In genomic region chr5:91380491-91381133, GRCh38 we compare ENCODE assay signal across 8 cellular contexts. TPM values are rescaled to one million over a fixed set of nuclear protein-coding genes. Genes with fewer than 3 reads are reported as not detected.
DNase-seq lines count a peak whose midpoint lies in the region; ATAC-seq lines count a peak whose summit lies in the region.

No MANE protein-coding gene starts in this region.

- H4K8ac ChIP-seq in mesendoderm (ENCODE audit: low read depth, low read length), result peak overlapping the region; percentile 16

- peak overlapping the region; percentile 94 to 100 (median 96) for H3K4me3 Mint-ChIP-seq in CD8-positive, alpha-beta memory T cell
- H3K4me3 Mint-ChIP-seq in effector memory CD8-positive, alpha-beta T cell, result peak overlapping the region; percentile 81 to 94

- no peak overlapping the region for H4K5ac ChIP-seq in mesendoderm (ENCODE audit: low read length)

- peaks cover 0 to 64% (median 5%) of the 10 kb centered on the region in 3 donors for H3K36me3 Mint-ChIP-seq in CD8-positive, alpha-beta memory T cell
- H3K36me3 Mint-ChIP-seq in effector memory CD8-positive, alpha-beta T cell (ENCODE audit: insufficient read depth), result peaks cover 80% of the 10 kb centered on the region

- peak overlapping the region; percentile 95 to 100 (median 98) for H3K27ac Mint-ChIP-seq in CD8-positive, alpha-beta memory T cell
- peak overlapping the region; percentile 98 to 100 for H3K27ac Mint-ChIP-seq in effector memory CD8-positive, alpha-beta T cell

- peaks cover 21% of the 10 kb centered on the region for H3K36me3 ChIP-seq in CD8-positive, alpha-beta memory T cell (ENCODE audit: insufficient read depth, low read length)
- H3K36me3 ChIP-seq in mesendoderm (ENCODE audit: control insufficient read depth, insufficient read depth, low read length), result no peaks in the 10 kb centered on the region

- peak; percentile 49 for ATAC-seq in GM21360 (IDR thresholded peaks at IDR 0.05; ENCODE audit: unreplicated experiment)
- peak; percentile 61 for ATAC-seq in effector memory CD8-positive, alpha-beta T cell (replicated peaks)

- no peaks in the 10 kb centered on the region for H3K9me3 ChIP-seq in CD8-positive, alpha-beta memory T cell (ENCODE audit: low read length)

- H3K9me3 Mint-ChIP-seq in CD8-positive, alpha-beta memory T cell, result no peaks in the 10 kb centered on the region
- H3K9me3 Mint-ChIP-seq in effector memory CD8-positive, alpha-beta T cell, result no peaks in the 10 kb centered on the region

- H3K79me1 ChIP-seq in mesendoderm (ENCODE audit: low read length), result no peaks in the 10 kb centered on the region

- H3K56ac ChIP-seq in mesendoderm (ENCODE audit: low read length), result peak overlapping the region; percentile 91

- peak overlapping the region; percentile 81 for H3K18ac ChIP-seq in mesendoderm (ENCODE audit: low read length)

- peaks cover 0 to 2% of the 10 kb centered on the region in 2 donors for H3K27me3 Mint-ChIP-seq in CD8-positive, alpha-beta memory T cell
- no peaks in the 10 kb centered on the region for H3K27me3 Mint-ChIP-seq in effector memory CD8-positive, alpha-beta T cell

- H2AK5ac ChIP-seq in mesendoderm (ENCODE audit: low read length), result no peak overlapping the region

- peak overlapping the region; percentile 100 for H3K27ac ChIP-seq in CD8-positive, alpha-beta memory T cell (ENCODE audit: low read depth, low read length)
- H3K27ac ChIP-seq in mesendoderm (ENCODE audit: low read depth, low read length), result peak overlapping the region; percentile 76

- H3K4me2 ChIP-seq in mesendoderm (ENCODE audit: low read length), result peak overlapping the region; percentile 91

- H2BK120ac ChIP-seq in mesendoderm (ENCODE audit: low read depth, low read length), result no peak overlapping the region

- no peak overlapping the region for H3K23ac ChIP-seq in mesendoderm (ENCODE audit: low read length)

- peaks cover 2% of the 10 kb centered on the region for H3K79me2 ChIP-seq in mesendoderm (ENCODE audit: control insufficient read depth, insufficient read depth, low read length)

- POLR2A ChIA-PET in CD8-positive, alpha-beta memory T cell (lab: Charles Lee), result interaction anchor here (0.6 to 2.2 kb wide), 15 partner anchors 10 to 971 kb away, joined by 3 to 45 read pairs (median 6); partner anchors contain the start of genes CETN3, MBLAC2 and POLR3G

- H3K4ac ChIP-seq in mesendoderm (ENCODE audit: low read depth, low read length), result peak overlapping the region; percentile 72

- H3K9ac ChIP-seq in mesendoderm (ENCODE audit: low read length), result peak overlapping the region; percentile 93

- CTCF ChIA-PET in CD8-positive, alpha-beta memory T cell (lab: Charles Lee), result interaction anchor here (0.9 to 2.2 kb wide), 7 partner anchors 11 to 906 kb away, joined by 3 to 9 read pairs (median 4); partner anchors contain the start of genes MBLAC2 and POLR3G

- H2BK15ac ChIP-seq in mesendoderm (replicated peaks; ENCODE audit: low read depth), result no peak overlapping the region

- peak; percentile 95 to 99 (median 98) for DNase-seq in CD8-positive, alpha-beta memory T cell
- DNase-seq in HS-5 (ENCODE audit: low read depth) (peak; percentile 85), NK-92 (lab: John Stamatoyannopoulos, UW; ENCODE audit: unreplicated experiment) (peak; percentile 80), mesendoderm (peak; percentile 98)
- DNase-seq in activated CD8-positive, alpha-beta memory T cell treated with anti-CD3 and anti-CD28 coated beads for 48 hours (ENCODE audit: low read depth in 2 of 3, low spot score in 2 of 3), result peak; percentile 92 to 93 (median 92)
- DNase-seq in effector memory CD8-positive, alpha-beta T cell, result peak; percentile 96 to 99 (median 97)
- peak; percentile 95 for DNase-seq in stimulated activated CD8-positive, alpha-beta memory T cell treated with anti-CD3 and anti-CD28 coated beads, Interleukin-12 subunit alpha, Interleukin-12 subunit beta, amount 100 ng/mL, for 24 hours (ENCODE audit: extremely low read depth)

- peaks cover 41 to 54% (median 46%) of the 10 kb centered on the region in 3 donors for H3K4me1 Mint-ChIP-seq in CD8-positive, alpha-beta memory T cell
- peaks cover 14 to 34% of the 10 kb centered on the region in 2 donors for H3K4me1 Mint-ChIP-seq in effector memory CD8-positive, alpha-beta T cell (ENCODE audit: low read depth in 2 of 2)

- H3K4me3 ChIP-seq in CD8-positive, alpha-beta memory T cell (ENCODE audit: low read length), result peak overlapping the region; percentile 94
- H3K4me3 ChIP-seq in mesendoderm (ENCODE audit: low read length), result peak overlapping the region; percentile 83

- peaks cover 38% of the 10 kb centered on the region for H3K4me1 ChIP-seq in CD8-positive, alpha-beta memory T cell (ENCODE audit: insufficient read depth, low read length)
- H3K4me1 ChIP-seq in mesendoderm (ENCODE audit: control insufficient read depth, low read depth, low read length), result no peaks in the 10 kb centered on the region

- H2BK5ac ChIP-seq in mesendoderm (ENCODE audit: low read length), result peak overlapping the region; percentile 77

- H3K27me3 ChIP-seq in CD8-positive, alpha-beta memory T cell (ENCODE audit: insufficient read depth, low read length, poor library complexity, severe bottlenecking), result no peaks in the 10 kb centered on the region
- no peaks in the 10 kb centered on the region for H3K27me3 ChIP-seq in mesendoderm (ENCODE audit: insufficient read depth, low read length, poor library complexity)

- no CpG with 5 or more reads among the region's 39 CpGs for WGBS in mesendoderm (ENCODE audit: extremely low coverage, insufficient coverage, low lambda C conversion rate)

RNA-seq across cellular contexts. Expression of gene ARRDC3, which starts 2.5 kb away (rescaled TPM):
- 10 to 100 TPM; 30.3 to 32.4 TPM for total RNA-seq in CD8-positive, alpha-beta memory T cell
- polyA plus RNA-seq in CD8-positive, alpha-beta memory T cell, result 54.4 TPM
- 3.7 TPM for polyA plus RNA-seq in mesendoderm (2013, experiment 1 of 2)
- polyA plus RNA-seq in mesendoderm (2013, experiment 2 of 2), result 3.6 TPM

Comparison
In these comparisons a context has a peak if more than half of its experiments do, and no peak if none do; other contexts are left out.
1. Peak in every context shown above with its lines: DNase-seq, ATAC-seq, H3K4me3 ChIP-seq and H3K27ac ChIP-seq.